ENCODE assay signal across 25 cellular contexts in genomic region chr13:64505511-64505910, GRCh38.
DNase-seq lines count a peak whose midpoint lies in the region; ATAC-seq and TF ChIP-seq lines count a peak whose summit lies in the region.
"Had no signal": no experiment of that assay in that cellular context is flagged by ENCODE, and none has a peak within 500 bp of the region (broad histone marks: within the 10 kb centered on the region; RNA-seq: fewer than 3 reads in every experiment).

No MANE protein-coding gene starts in this region.

- H3K27ac Mint-ChIP-seq in activated T-helper 17 cell treated with anti-CD3 and anti-CD28 coated beads, Interleukin-2, amount 50 U/mL, for 72 hours = no peak overlapping the region
- H3K27ac Mint-ChIP-seq: activated B cell treated with CpG ODN at 0.5 μM for 24 hours; activated CD8-positive, alpha-beta T cell treated with anti-CD3 and anti-CD28 coated beads, Interleukin-2, amount 10 ng/mL, durations not matched to agents 7 days and 5 days; activated naive CD4-positive, alpha-beta T cell treated with anti-CD3 and anti-CD28 coated beads, Interleukin-2, amount 50 U/mL, for 72 hours; activated T-cell treated with anti-CD3 and anti-CD28 coated beads, Interleukin-2, amount 50 U/mL, for 24 hours; brain; CD4-positive, alpha-beta T cell; dendritic cell treated with granulocyte-macrophage colony-stimulating factor and Interleukin-4, amounts not matched to agents 40 ng/mL and 50 ng/mL, for 4 days had no signal

- H3K36me3 ChIP-seq in body of pancreas (replicated peaks in 1 of 2; ENCODE audit: insufficient read depth in 1 of 2, low read depth in 2 of 2) = no peaks in the 10 kb centered on the region
- H3K36me3 ChIP-seq: SJSA1, suprapubic skin had no signal

- peak; percentile 50 for ATAC-seq in activated T-helper 17 cell treated with anti-CD3 and anti-CD28 coated beads, Interleukin-2, amount 50 U/mL, for 72 hours (replicated peaks)
- no peak for ATAC-seq in body of pancreas
- ATAC-seq in left ventricle myocardium superior = no peak
- ATAC-seq: activated CD8-positive, alpha-beta T cell treated with anti-CD3 and anti-CD28 coated beads, Interleukin-2, amount 10 ng/mL, durations not matched to agents 7 days and 5 days; left lobe of liver had no signal

- no peaks in the 10 kb centered on the region for H3K4me1 Mint-ChIP-seq in activated T-helper 17 cell treated with anti-CD3 and anti-CD28 coated beads, Interleukin-2, amount 50 U/mL, for 72 hours
- H3K4me1 Mint-ChIP-seq: activated B cell treated with CpG ODN at 0.5 μM for 24 hours, brain, neural crest cell had no signal

- no peaks in the 10 kb centered on the region for H3K9me3 ChIP-seq in body of pancreas
- H3K9me3 ChIP-seq: SJSA1, suprapubic skin had no signal

- H3K36me3 Mint-ChIP-seq in activated T-helper 17 cell treated with anti-CD3 and anti-CD28 coated beads, Interleukin-2, amount 50 U/mL, for 72 hours (ENCODE audit: low read depth) = no peaks in the 10 kb centered on the region
- H3K36me3 Mint-ChIP-seq: activated naive CD4-positive, alpha-beta T cell treated with anti-CD3 and anti-CD28 coated beads, Interleukin-2, amount 50 U/mL, for 72 hours; brain had no signal

- DNase-seq in AG10803 (ENCODE audit: low read depth) (peak; percentile 34), HS-27A (ENCODE audit: low read depth) (peak; percentile 31), fibroblast of pulmonary artery (ENCODE audit: low read depth) (peak; percentile 54), body of pancreas (no peak), iPS-NIHi11 (ENCODE audit: low spot score) (no peak), NCI-H748 (lab: John Stamatoyannopoulos, UW; ENCODE audit: unreplicated experiment) (no peak), left ventricle myocardium superior (no peak)
- DNase-seq: ACHN; activated B cell treated with CpG ODN at 0.5 μM for 24 hours; activated CD8-positive, alpha-beta T cell treated with anti-CD3 and anti-CD28 coated beads, Interleukin-2, amount 10 ng/mL, durations not matched to agents 7 days and 5 days; activated T-cell treated with anti-CD3 and anti-CD28 coated beads, Interleukin-2, amount 50 U/mL, for 24 hours; CD4-positive, alpha-beta T cell; DMS79; NCI-H1417; NCI-H2171; NCI-H526 treated with DMSO at 0.1 percent for 48 hours; stimulated activated CD4-positive, alpha-beta T cell treated with anti-CD3 and anti-CD28 coated beads, Interleukin-12 subunit alpha, Interleukin-12 subunit beta, amount 100 ng/mL, for 4 hours had no signal

- WGBS in body of pancreas, 2 donors = 48 to 52% methylated on average over 2 of the region's 2 CpGs

- no peaks in the 10 kb centered on the region for H3K27me3 ChIP-seq in body of pancreas
- H3K27me3 ChIP-seq: SJSA1, suprapubic skin had no signal

- no peak overlapping the region for H3K4me3 ChIP-seq in AG10803 (ENCODE audit: low read length)
- H3K4me3 ChIP-seq in fibroblast of pulmonary artery (replicated peaks; ENCODE audit: low read depth, low read length) = no peak overlapping the region
- no peak overlapping the region for H3K4me3 ChIP-seq in body of pancreas
- H3K4me3 ChIP-seq: SJSA1, suprapubic skin had no signal

- peaks cover 4% of the 10 kb centered on the region for H3K9me3 Mint-ChIP-seq in activated T-helper 17 cell treated with anti-CD3 and anti-CD28 coated beads, Interleukin-2, amount 50 U/mL, for 72 hours

- intact Hi-C loops in body of pancreas (cut with DNase I) = no loop called here
- intact Hi-C loops in left ventricle myocardium superior (cut with micrococcal nuclease) = no loop called here

- H3K27me3 Mint-ChIP-seq in activated T-helper 17 cell treated with anti-CD3 and anti-CD28 coated beads, Interleukin-2, amount 50 U/mL, for 72 hours = no peaks in the 10 kb centered on the region
- H3K27me3 Mint-ChIP-seq: activated B cell treated with CpG ODN at 0.5 μM for 24 hours; activated T-cell treated with anti-CD3 and anti-CD28 coated beads, Interleukin-2, amount 50 U/mL, for 24 hours; brain; CD4-positive, alpha-beta T cell; dendritic cell treated with granulocyte-macrophage colony-stimulating factor and Interleukin-4, amounts not matched to agents 40 ng/mL and 50 ng/mL, for 4 days had no signal

- no peak for TF ChIP-seq CTCF in AG10803 (conservative IDR thresholded peaks at IDR 0.05; ENCODE audit: low read length)
- no peak for TF ChIP-seq CTCF in fibroblast of pulmonary artery (IDR thresholded peaks at IDR 0.05; ENCODE audit: low read length, missing control alignments)
- no peak for TF ChIP-seq CTCF in body of pancreas (IDR thresholded peaks at IDR 0.05)

- no peaks in the 10 kb centered on the region for H3K4me1 ChIP-seq in body of pancreas
- H3K4me1 ChIP-seq: SJSA1, suprapubic skin had no signal

- H3K4me3 Mint-ChIP-seq in activated T-helper 17 cell treated with anti-CD3 and anti-CD28 coated beads, Interleukin-2, amount 50 U/mL, for 72 hours = no peak overlapping the region
- H3K4me3 Mint-ChIP-seq: activated B cell treated with CpG ODN at 0.5 μM for 24 hours; activated CD8-positive, alpha-beta T cell treated with anti-CD3 and anti-CD28 coated beads, Interleukin-2, amount 10 ng/mL, durations not matched to agents 7 days and 5 days; activated T-cell treated with anti-CD3 and anti-CD28 coated beads, Interleukin-2, amount 50 U/mL, for 24 hours; CD4-positive, alpha-beta T cell; dendritic cell treated with granulocyte-macrophage colony-stimulating factor and Interleukin-4, amounts not matched to agents 40 ng/mL and 50 ng/mL, for 4 days; neural crest cell had no signal

- H3K27ac ChIP-seq in body of pancreas = no peak overlapping the region
- H3K27ac ChIP-seq: SJSA1, suprapubic skin had no signal

- TF ChIP-seq POLR2A in body of pancreas (IDR thresholded peaks at IDR 0.05) = no peak

Comparison
In these comparisons a context has a peak if more than half of its experiments do, and no peak if none do; other contexts are left out.
1. DNase-seq: peak in AG10803 (single experiment), HS-27A (single experiment) and fibroblast of pulmonary artery (single experiment); none in body of pancreas (0 of 4), iPS-NIHi11 (single experiment), NCI-H748 (single experiment) and left ventricle myocardium superior (single experiment).